ENCODE assay signal across 8 cellular contexts in genomic region chr19:35612224-35612558, GRCh38. TPM values are rescaled to one million over a fixed set of nuclear protein-coding genes. Genes with fewer than 3 reads are reported as not detected.
DNase-seq lines count a peak whose midpoint lies in the region; ATAC-seq and TF ChIP-seq lines count a peak whose summit lies in the region.

No MANE protein-coding gene starts in this region.

- H4K20me1 ChIP-seq in fibroblast of lung (ENCODE audit: control insufficient read depth, extremely low read depth, insufficient read depth, low read length), result no peaks in the 10 kb centered on the region

- ATAC-seq in esophagus mucosa (no peak), HG02885 (IDR thresholded peaks at IDR 0.05; ENCODE audit: poor library complexity, unreplicated experiment) (no peak)

- no peak for TF ChIP-seq POLR2A in sigmoid colon (IDR thresholded peaks at IDR 0.05)

- H3K27me3 ChIP-seq in SJSA1 (replicated peaks), result no peaks in the 10 kb centered on the region
- no peaks in the 10 kb centered on the region for H3K27me3 ChIP-seq in fibroblast of lung (ENCODE audit: control insufficient read depth, insufficient read depth, low read length)
- no peaks in the 10 kb centered on the region for H3K27me3 ChIP-seq in sigmoid colon

- intact Hi-C loops in sigmoid colon (cut with DNase I), result loop anchor here (1.0 to 10.0 kb wide), 3 partner anchors 16 to 347 kb away; partner anchors contain the start of genes TMEM147 and USF2

- H3K4me2 ChIP-seq in fibroblast of lung (ENCODE audit: extremely low read depth, insufficient read depth, low read length), result peak overlapping the region; percentile 96

- no peak for TF ChIP-seq EP300 in sigmoid colon (IDR thresholded peaks at IDR 0.05)

- H3K4me1 ChIP-seq in SJSA1 (replicated peaks) (peaks cover 10% of the 10 kb centered on the region), fibroblast of lung (ENCODE audit: control insufficient read depth, extremely low read depth, insufficient read depth, low read length) (peaks cover 5% of the 10 kb centered on the region), sigmoid colon (peaks cover 0 to 14% (median 10%) of the 10 kb centered on the region in 4 donors)

- 28 to 39% methylated on average over 9 of the region's 9 CpGs for whole genome bisulfite sequencing in sigmoid colon, 2 donors

- H3K27ac ChIP-seq in SJSA1 (no peak overlapping the region), fibroblast of lung (ENCODE audit: insufficient read depth, low read length) (no peak overlapping the region), sigmoid colon (peak overlapping the region; percentile 44 to 76 (median 68))

- H3K36me3 ChIP-seq in SJSA1, result peaks cover 9% of the 10 kb centered on the region; the same call in 1 of the 2 replicates
- peaks cover 3% of the 10 kb centered on the region for H3K36me3 ChIP-seq in fibroblast of lung (ENCODE audit: control insufficient read depth, insufficient read depth, low read length)
- no peaks in the 10 kb centered on the region for H3K36me3 ChIP-seq in sigmoid colon

- no peak overlapping the region for H3K9ac ChIP-seq in fibroblast of lung (ENCODE audit: insufficient read depth, low read length)

- peak overlapping the region; percentile 71 for H3K4me3 ChIP-seq in GM12875 (ENCODE audit: low read depth, low read length)
- peak overlapping the region; percentile 60 for H3K4me3 ChIP-seq in SJSA1
- peak overlapping the region; percentile 91 to 96 (median 93) for H3K4me3 ChIP-seq in fibroblast of lung (replicated peaks in 1 of 4; ENCODE audit: control extremely low read depth in 1 of 4, insufficient read depth in 1 of 4, low read depth in 3 of 4, low read length in 4 of 4)
- peak overlapping the region; percentile 49 to 79 (median 62) for H3K4me3 ChIP-seq in sigmoid colon

- TF ChIP-seq CTCF in GM12875 (IDR thresholded peaks at IDR 0.05; ENCODE audit: borderline replicate concordance, insufficient read depth, low read depth, low read length), result no peak
- TF ChIP-seq CTCF in fibroblast of lung (conservative IDR thresholded peaks at IDR 0.05 in 1 of 2, IDR thresholded peaks at IDR 0.05 in 1 of 2; ENCODE audit: low read depth in 1 of 2, low read length in 2 of 2), result no peak
- no peak for TF ChIP-seq CTCF in sigmoid colon (IDR thresholded peaks at IDR 0.05)

- no peaks in the 10 kb centered on the region for H3K79me2 ChIP-seq in fibroblast of lung (ENCODE audit: control insufficient read depth, insufficient read depth, low read length)

- DNase-seq in SJSA1 (ENCODE audit: low read depth in 1 of 2, low spot score in 2 of 2) (no peak), fibroblast of lung (ENCODE audit: low read depth in 2 of 2) (no peak), sigmoid colon (no peak), NCI-H1436 treated with DMSO at 0.1 percent for 48 hours (lab: John Stamatoyannopoulos, UW) (no peak), iPS-NIHi11 (ENCODE audit: low spot score) (no peak)

- H3K9me3 ChIP-seq in SJSA1 (replicated peaks), result peaks cover 7% of the 10 kb centered on the region; the same call in 1 of the 2 replicates
- no peaks in the 10 kb centered on the region for H3K9me3 ChIP-seq in fibroblast of lung (ENCODE audit: control insufficient read depth, insufficient read depth, low read depth, low read length)
- no peaks in the 10 kb centered on the region for H3K9me3 ChIP-seq in sigmoid colon

- H2AFZ ChIP-seq in fibroblast of lung (ENCODE audit: low read length), result peak overlapping the region; percentile 81

RNA-seq across cellular contexts. Expression of gene HAUS5, which starts 0.3 kb away (rescaled TPM):
- 10.2 and 15.2 TPM in 2 replicates for total RNA-seq in SJSA1 (2014; rRNA removed; shearing (Covaris generic))
- total RNA-seq in fibroblast of lung (3.9 and 4.0 TPM in 2 replicates), sigmoid colon (1 to 10 TPM; 4.6 to 9.6 (median 6.1) TPM), esophagus mucosa (15.4 TPM)
- polyA plus RNA-seq in fibroblast of lung (2.5 and 4.7 TPM in 2 replicates), sigmoid colon (10 to 100 TPM in 1 of 3 donors, 1 to 10 TPM in 2; 1.2 to 14.8 (median 1.6) TPM)
- polyA plus RNA-seq in fibroblast of lung (2012), result 5.4 and 9.3 TPM in 2 replicates
- polyA minus RNA-seq in fibroblast of lung (ENCODE audit: low replicate concordance), result 13.4 and 20.9 TPM in 2 replicates

RNA-seq across cellular contexts. Expression of gene RBM42, which starts 16.6 kb away (rescaled TPM):
- total RNA-seq in SJSA1 (2014; rRNA removed; shearing (Covaris generic)), result 106 and 151 TPM in 2 replicates
- total RNA-seq in fibroblast of lung (29.9 and 32.1 TPM in 2 replicates), sigmoid colon (10 to 100 TPM; 43.5 to 61.2 (median 53.2) TPM), esophagus mucosa (52.7 TPM)
- polyA plus RNA-seq in fibroblast of lung (32.9 and 43.0 TPM in 2 replicates), sigmoid colon (10 to 100 TPM; 51.3 to 78.3 (median 55.9) TPM)
- 65.7 and 88.3 TPM in 2 replicates for polyA plus RNA-seq in fibroblast of lung (2012)
- polyA minus RNA-seq in fibroblast of lung (ENCODE audit: low replicate concordance), result 32.4 and 58.5 TPM in 2 replicates

RNA-seq across cellular contexts. Expression of gene PMIS2, which starts 26.2 kb away (rescaled TPM):
- not detected in 2 replicates for total RNA-seq in SJSA1 (2014; rRNA removed; shearing (Covaris generic))
- total RNA-seq in fibroblast of lung, result not detected in 2 replicates
- polyA plus RNA-seq in fibroblast of lung, result not detected in 2 replicates
- polyA plus RNA-seq in fibroblast of lung (2012), result not detected in 2 replicates
- polyA minus RNA-seq in fibroblast of lung (ENCODE audit: low replicate concordance), result not detected in 2 replicates
- total RNA-seq in sigmoid colon, result not detected
- polyA plus RNA-seq in sigmoid colon, result not detected
- total RNA-seq in esophagus mucosa, result not detected

RNA-seq across cellular contexts. Expression of gene ETV2, which starts 29.4 kb away (rescaled TPM):
- total RNA-seq in SJSA1 (2014; rRNA removed; shearing (Covaris generic)), result 0.82 and 9.0 TPM in 2 replicates
- total RNA-seq in fibroblast of lung, result 0.50 and 0.51 TPM in 2 replicates
- polyA plus RNA-seq in fibroblast of lung, result 0.12 and 0.18 TPM in 2 replicates
- 1.1 and 2.1 TPM in 2 replicates for polyA plus RNA-seq in fibroblast of lung (2012)
- not detected in 2 replicates for polyA minus RNA-seq in fibroblast of lung (ENCODE audit: low replicate concordance)
- 1 to 10 TPM in 2 of 4 donors, under 1 TPM in 1, not detected in 1; 0.55 to 2.3 (median 1.1) TPM for total RNA-seq in sigmoid colon
- polyA plus RNA-seq in sigmoid colon, result 1 to 10 TPM; 2.0 to 5.4 (median 4.9) TPM
- total RNA-seq in esophagus mucosa, result 2.2 TPM

RNA-seq across cellular contexts. Expression of gene COX6B1, which starts 35.9 kb away (rescaled TPM):
- total RNA-seq in SJSA1 (2014; rRNA removed; shearing (Covaris generic)), result 364 and 463 TPM in 2 replicates
- total RNA-seq in fibroblast of lung, result 194 and 279 TPM in 2 replicates
- polyA plus RNA-seq in fibroblast of lung, result 382 and 499 TPM in 2 replicates
- polyA plus RNA-seq in fibroblast of lung (2012), result 591 and 688 TPM in 2 replicates
- polyA minus RNA-seq in fibroblast of lung (ENCODE audit: low replicate concordance), result 460 and 636 TPM in 2 replicates
- 100 to 1,000 TPM; 593 to 780 (median 696) TPM for total RNA-seq in sigmoid colon
- polyA plus RNA-seq in sigmoid colon, result 1,000 to 10,000 TPM; 1,177 to 1,718 (median 1,686) TPM
- total RNA-seq in esophagus mucosa, result 553 TPM

Comparison
In these comparisons a context has a peak if more than half of its experiments do, and no peak if none do; other contexts are left out.
1. H3K27ac ChIP-seq: peak in sigmoid colon (4 of 4); none in SJSA1 (single experiment) and fibroblast of lung (single experiment).
2. Peak in every context shown above with its lines, with median percentiles within 50 percentile points of each other: H3K4me3 ChIP-seq.